In the genomic region with DNA sequence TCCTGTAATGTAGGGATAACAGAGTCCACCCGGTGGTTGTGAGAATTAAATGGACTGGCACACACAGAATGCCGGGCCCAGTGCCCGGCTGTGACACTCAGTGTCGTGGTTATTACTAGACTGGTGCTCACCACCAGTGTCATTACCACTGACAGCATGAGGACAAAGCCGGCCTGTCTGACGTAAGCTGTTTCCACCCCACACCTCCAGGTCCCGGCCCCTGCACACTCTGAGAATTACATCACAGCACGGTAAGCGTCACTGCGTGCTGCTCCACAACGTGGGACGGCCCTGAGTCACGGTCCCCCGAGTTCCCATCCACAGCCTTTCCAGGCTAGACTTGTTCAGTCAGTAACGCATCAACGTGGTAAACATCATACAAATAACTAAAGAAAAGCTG, we compare ENCODE assay signal across 1 cellular context.
TF ChIP-seq lines count a peak whose summit lies in the region.

No MANE protein-coding gene starts in this region.

TF ChIP-seq in SK-N-SH treated with all-trans-retinoic acid at 6 μM for 48 hours, 23 proteins besides CTCF, POLR2A, EP300 and RAD21 (continued from another document):
- TF ChIP-seq TCF4 (CRISPR knock-in tag; IDR thresholded peaks at IDR 0.05; ENCODE audit: borderline replicate concordance) (no peak), BACH2 (CRISPR knock-in tag; IDR thresholded peaks at IDR 0.05; ENCODE audit: borderline replicate concordance) (no peak)
- TF ChIP-seq, protein P1, sequence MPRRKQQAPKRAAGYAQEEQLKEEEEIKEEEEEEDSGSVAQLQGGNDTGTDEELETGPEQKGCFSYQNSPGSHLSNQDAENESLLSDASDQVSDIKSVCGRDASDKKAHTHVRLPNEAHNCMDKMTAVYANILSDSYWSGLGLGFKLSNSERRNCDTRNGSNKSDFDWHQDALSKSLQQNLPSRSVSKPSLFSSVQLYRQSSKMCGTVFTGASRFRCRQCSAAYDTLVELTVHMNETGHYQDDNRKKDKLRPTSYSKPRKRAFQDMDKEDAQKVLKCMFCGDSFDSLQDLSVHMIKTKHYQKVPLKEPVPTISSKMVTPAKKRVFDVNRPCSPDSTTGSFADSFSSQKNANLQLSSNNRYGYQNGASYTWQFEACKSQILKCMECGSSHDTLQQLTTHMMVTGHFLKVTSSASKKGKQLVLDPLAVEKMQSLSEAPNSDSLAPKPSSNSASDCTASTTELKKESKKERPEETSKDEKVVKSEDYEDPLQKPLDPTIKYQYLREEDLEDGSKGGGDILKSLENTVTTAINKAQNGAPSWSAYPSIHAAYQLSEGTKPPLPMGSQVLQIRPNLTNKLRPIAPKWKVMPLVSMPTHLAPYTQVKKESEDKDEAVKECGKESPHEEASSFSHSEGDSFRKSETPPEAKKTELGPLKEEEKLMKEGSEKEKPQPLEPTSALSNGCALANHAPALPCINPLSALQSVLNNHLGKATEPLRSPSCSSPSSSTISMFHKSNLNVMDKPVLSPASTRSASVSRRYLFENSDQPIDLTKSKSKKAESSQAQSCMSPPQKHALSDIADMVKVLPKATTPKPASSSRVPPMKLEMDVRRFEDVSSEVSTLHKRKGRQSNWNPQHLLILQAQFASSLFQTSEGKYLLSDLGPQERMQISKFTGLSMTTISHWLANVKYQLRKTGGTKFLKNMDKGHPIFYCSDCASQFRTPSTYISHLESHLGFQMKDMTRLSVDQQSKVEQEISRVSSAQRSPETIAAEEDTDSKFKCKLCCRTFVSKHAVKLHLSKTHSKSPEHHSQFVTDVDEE (CRISPR knock-in tag; IDR thresholded peaks at IDR 0.05) = no peak
